9 cellular contexts compared by ENCODE assay signal in the genomic region with DNA sequence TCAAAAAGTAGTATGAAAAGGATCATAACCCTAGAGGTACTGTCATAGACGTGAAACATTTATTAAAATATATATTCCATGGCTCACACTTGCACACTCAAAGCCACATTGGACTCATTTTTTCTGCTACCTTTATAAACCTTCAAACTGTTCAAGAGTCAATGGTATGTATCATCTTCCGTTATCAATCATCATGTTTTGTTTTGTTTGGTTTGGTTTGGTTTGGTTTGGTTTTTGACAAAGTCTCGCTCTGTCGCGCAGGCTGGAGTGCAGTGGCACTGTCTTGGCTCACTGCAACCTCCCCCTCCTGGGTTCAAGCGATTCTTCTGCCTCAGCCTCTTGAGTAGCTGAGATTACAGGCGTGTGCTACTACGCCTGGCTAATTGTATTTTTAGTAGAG. TPM values are rescaled to one million over a fixed set of nuclear protein-coding genes. Genes with fewer than 3 reads are reported as not detected.
DNase-seq lines count a peak whose midpoint lies in the region; ATAC-seq, FAIRE-seq and TF ChIP-seq lines count a peak whose summit lies in the region.
"Had no signal": no experiment of that assay in that cellular context is flagged by ENCODE, and none has a peak within 500 bp of the region (broad histone marks: within the 10 kb centered on the region; RNA-seq: fewer than 3 reads in every experiment).

No MANE protein-coding gene starts in this region.

- H2AFZ ChIP-seq in smooth muscle cell (ENCODE audit: low read depth), result no peak overlapping the region

- H3K9me3 Mint-ChIP-seq in activated B cell treated with CpG ODN at 0.5 μM for 24 hours, result no peaks in the 10 kb centered on the region

- DNase-seq in GM10266 (ENCODE audit: extremely low spot score) (peak; percentile 47), activated B cell treated with CpG ODN at 0.5 μM for 24 hours (no peak), smooth muscle cell (lab: John Stamatoyannopoulos, UW; ENCODE audit: unreplicated experiment) (no peak), H54 (ENCODE audit: insufficient read length, low spot score) (no peak), NCI-H2171 (lab: John Stamatoyannopoulos, UW) (no peak), COLO668 (lab: John Stamatoyannopoulos, UW; ENCODE audit: unreplicated experiment) (no peak), OCI-M1 (lab: John Stamatoyannopoulos, UW) (no peak)
- DNase-seq: NCI-H510A treated with DMSO at 0.1 percent for 48 hours had no signal

- H3K36me3 Mint-ChIP-seq in activated B cell treated with CpG ODN at 0.5 μM for 24 hours (ENCODE audit: low read depth), result peaks cover 23% of the 10 kb centered on the region

- TF ChIP-seq CTCF in GM10266 (IDR thresholded peaks at IDR 0.05; ENCODE audit: control insufficient read depth, insufficient read depth, low read depth, missing control alignments), result no peak
- no peak for TF ChIP-seq CTCF in activated B cell treated with CpG ODN at 0.5 μM for 24 hours (IDR thresholded peaks at IDR 0.05)
- no peak for TF ChIP-seq CTCF in smooth muscle cell (IDR thresholded peaks at IDR 0.05; ENCODE audit: borderline replicate concordance, insufficient read depth, poor library complexity, severe bottlenecking)

- H3K4me1 Mint-ChIP-seq in activated B cell treated with CpG ODN at 0.5 μM for 24 hours, result peaks cover 60% of the 10 kb centered on the region

- intact Hi-C loops in activated B cell treated with CpG ODN at 0.5 μM for 24 hours (cut with micrococcal nuclease), result no loop called here

- H3K4me2 ChIP-seq in smooth muscle cell, result peak overlapping the region; percentile 96

- peaks cover 35% of the 10 kb centered on the region for H4K20me1 ChIP-seq in smooth muscle cell (ENCODE audit: low read depth)

- no peak for FAIRE-seq in H54 (lab: Jason Lieb, UNC)

- H3K4me1 ChIP-seq in endocrine pancreas (ENCODE audit: control insufficient read depth, insufficient read depth, low read length) (no peaks in the 10 kb centered on the region), smooth muscle cell (ENCODE audit: low read depth) (peaks cover 27% of the 10 kb centered on the region)

- ATAC-seq in activated B cell treated with CpG ODN at 0.5 μM for 24 hours (ENCODE audit: low read depth), result no peak

- no peaks in the 10 kb centered on the region for H3K36me3 ChIP-seq in endocrine pancreas (ENCODE audit: control insufficient read depth, insufficient read depth, low read length)
- H3K36me3 ChIP-seq in smooth muscle cell (ENCODE audit: low read depth), result no peaks in the 10 kb centered on the region

- 83% methylated on average over 8 of the region's 8 CpGs for WGBS in smooth muscle cell (ENCODE audit: low lambda C conversion rate)

- H3K9me3 ChIP-seq in endocrine pancreas (ENCODE audit: control insufficient read depth, low read length) (no peaks in the 10 kb centered on the region), smooth muscle cell (replicated peaks; ENCODE audit: low read depth) (no peaks in the 10 kb centered on the region)

- H3F3A ChIP-seq in smooth muscle cell (ENCODE audit: low read depth), result peaks cover 7% of the 10 kb centered on the region

- no peaks in the 10 kb centered on the region for H3K27me3 Mint-ChIP-seq in activated B cell treated with CpG ODN at 0.5 μM for 24 hours

- H3K4me3 ChIP-seq in endocrine pancreas (ENCODE audit: control insufficient read depth, insufficient read depth, low read length), result peak overlapping the region; percentile 60
- peak overlapping the region; percentile 99 for H3K4me3 ChIP-seq in smooth muscle cell

- peak overlapping the region; percentile 92 for H3K4me3 Mint-ChIP-seq in activated B cell treated with CpG ODN at 0.5 μM for 24 hours

- H3K27me3 ChIP-seq in endocrine pancreas (ENCODE audit: control insufficient read depth, insufficient read depth, low read length) (no peaks in the 10 kb centered on the region), smooth muscle cell (ENCODE audit: low read depth) (no peaks in the 10 kb centered on the region)

- POLR2A ChIA-PET in activated B cell treated with CpG ODN at 0.5 μM for 24 hours (lab: Charles Lee), result interaction anchor here (0.5 to 5.4 kb wide), 7 partner anchors 23 to 249 kb away, joined by 3 to 45 read pairs (median 4); a partner anchor contains a TSS

- H3K79me2 ChIP-seq in smooth muscle cell (ENCODE audit: low read depth), result peaks cover 65% of the 10 kb centered on the region

- TF ChIP-seq POLR2A in H54 (IDR thresholded peaks at IDR 0.05; ENCODE audit: low read depth, low read length), result no peak

- peak overlapping the region; percentile 73 for H3K27ac Mint-ChIP-seq in activated B cell treated with CpG ODN at 0.5 μM for 24 hours

- CTCF ChIA-PET in activated B cell treated with CpG ODN at 0.5 μM for 24 hours (lab: Charles Lee), result no interaction called here

- H3K9ac ChIP-seq in endocrine pancreas (ENCODE audit: control insufficient read depth, insufficient read depth, low read length), result no peak overlapping the region
- peak overlapping the region; percentile 93 for H3K9ac ChIP-seq in smooth muscle cell (ENCODE audit: low read depth)

- no peak overlapping the region for H3K27ac ChIP-seq in smooth muscle cell (ENCODE audit: low read depth)

RNA-seq across cellular contexts. Expression of a gene that starts 1.8 kb away (rescaled TPM):
- total RNA-seq in activated B cell treated with CpG ODN at 0.5 μM for 24 hours, result 24.9 and 29.2 TPM in 2 replicates
- 26.8 and 33.2 TPM in 2 replicates for total RNA-seq in smooth muscle cell
- 29.3 and 30.7 TPM in 2 replicates for polyA plus RNA-seq in smooth muscle cell

RNA-seq across cellular contexts. Expression of a gene that starts 34.6 kb away (rescaled TPM):
- 36.7 and 37.9 TPM in 2 replicates for total RNA-seq in activated B cell treated with CpG ODN at 0.5 μM for 24 hours
- total RNA-seq in smooth muscle cell, result 33.4 and 34.4 TPM in 2 replicates
- polyA plus RNA-seq in smooth muscle cell, result 35.2 and 40.2 TPM in 2 replicates
